1 cellular context compared by ENCODE assay signal in the genomic region with DNA sequence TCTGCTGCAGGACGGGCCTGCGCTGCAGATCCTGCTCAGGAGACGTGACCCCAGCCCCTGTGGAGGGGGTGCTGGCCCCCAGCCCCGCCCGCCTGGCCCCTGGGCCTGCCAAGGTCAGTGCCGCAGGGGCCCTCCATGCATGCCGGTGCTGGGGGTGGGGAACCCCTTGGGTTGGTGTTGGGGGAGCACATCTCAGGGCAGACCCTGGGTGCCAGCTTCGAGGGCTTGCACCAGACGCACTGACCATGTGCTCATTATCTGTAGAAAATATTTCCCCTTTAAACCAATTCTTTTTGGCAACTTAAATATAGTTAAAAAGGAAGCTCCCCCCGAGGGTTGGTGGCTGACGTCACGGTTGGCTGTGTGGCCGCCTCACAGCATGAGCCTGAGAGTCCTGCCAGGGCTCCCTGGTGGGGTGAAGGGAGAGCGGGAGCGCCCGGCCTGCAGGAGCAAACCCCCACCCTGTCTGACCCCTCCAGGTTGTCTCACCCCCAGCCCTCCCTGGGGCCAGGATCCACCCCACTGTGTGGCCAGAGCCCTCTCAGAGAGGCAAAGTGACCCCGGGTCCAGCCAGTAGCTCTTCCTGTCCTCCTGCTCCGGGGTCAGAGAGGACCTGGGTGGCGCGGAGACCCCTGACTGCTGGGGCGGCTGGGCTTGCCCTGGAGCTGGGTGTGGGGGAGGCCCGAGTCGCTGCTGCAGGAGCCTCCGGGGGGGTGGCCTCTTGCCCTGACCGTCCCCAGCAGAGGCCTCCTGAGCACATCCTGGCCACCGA.
TF ChIP-seq lines count a peak whose summit lies in the region.

No MANE protein-coding gene starts in this region.

TF ChIP-seq in SK-N-SH, 30 proteins besides CTCF, POLR2A, EP300 and RAD21 (continued from another document):
- TF ChIP-seq, protein P1, sequence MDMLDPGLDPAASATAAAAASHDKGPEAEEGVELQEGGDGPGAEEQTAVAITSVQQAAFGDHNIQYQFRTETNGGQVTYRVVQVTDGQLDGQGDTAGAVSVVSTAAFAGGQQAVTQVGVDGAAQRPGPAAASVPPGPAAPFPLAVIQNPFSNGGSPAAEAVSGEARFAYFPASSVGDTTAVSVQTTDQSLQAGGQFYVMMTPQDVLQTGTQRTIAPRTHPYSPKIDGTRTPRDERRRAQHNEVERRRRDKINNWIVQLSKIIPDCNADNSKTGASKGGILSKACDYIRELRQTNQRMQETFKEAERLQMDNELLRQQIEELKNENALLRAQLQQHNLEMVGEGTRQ (IDR thresholded peaks at IDR 0.05; ENCODE audit: borderline replicate concordance, low read depth, low read length) = no peak
- TF ChIP-seq EZH2phosphoT487 (IDR thresholded peaks at IDR 0.05; ENCODE audit: borderline replicate concordance, low read depth) (no peak), RXRA (IDR thresholded peaks at IDR 0.05; ENCODE audit: borderline replicate concordance, low read depth) (no peak), FOXM1 (IDR thresholded peaks at IDR 0.05; ENCODE audit: low read depth) (no peak), TAF1 (IDR thresholded peaks at IDR 0.05; ENCODE audit: borderline replicate concordance, low read depth, low read length) (no peak), FOXJ3 (CRISPR knock-in tag; IDR thresholded peaks at IDR 0.05) (no peak), TEAD4 (IDR thresholded peaks at IDR 0.05; ENCODE audit: borderline replicate concordance, insufficient read depth) (no peak), CHD2 (IDR thresholded peaks at IDR 0.05; ENCODE audit: low read length, partially characterized antibody) (no peak), FOSL2 (IDR thresholded peaks at IDR 0.05; ENCODE audit: borderline replicate concordance, low read depth) (no peak)
- TF ChIP-seq, protein P2, sequence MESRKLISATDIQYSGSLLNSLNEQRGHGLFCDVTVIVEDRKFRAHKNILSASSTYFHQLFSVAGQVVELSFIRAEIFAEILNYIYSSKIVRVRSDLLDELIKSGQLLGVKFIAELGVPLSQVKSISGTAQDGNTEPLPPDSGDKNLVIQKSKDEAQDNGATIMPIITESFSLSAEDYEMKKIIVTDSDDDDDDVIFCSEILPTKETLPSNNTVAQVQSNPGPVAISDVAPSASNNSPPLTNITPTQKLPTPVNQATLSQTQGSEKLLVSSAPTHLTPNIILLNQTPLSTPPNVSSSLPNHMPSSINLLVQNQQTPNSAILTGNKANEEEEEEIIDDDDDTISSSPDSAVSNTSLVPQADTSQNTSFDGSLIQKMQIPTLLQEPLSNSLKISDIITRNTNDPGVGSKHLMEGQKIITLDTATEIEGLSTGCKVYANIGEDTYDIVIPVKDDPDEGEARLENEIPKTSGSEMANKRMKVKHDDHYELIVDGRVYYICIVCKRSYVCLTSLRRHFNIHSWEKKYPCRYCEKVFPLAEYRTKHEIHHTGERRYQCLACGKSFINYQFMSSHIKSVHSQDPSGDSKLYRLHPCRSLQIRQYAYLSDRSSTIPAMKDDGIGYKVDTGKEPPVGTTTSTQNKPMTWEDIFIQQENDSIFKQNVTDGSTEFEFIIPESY (IDR thresholded peaks at IDR 0.05; ENCODE audit: borderline replicate concordance, low read depth) = no peak
